16 cellular contexts compared by ENCODE assay signal in genomic region chr6:109296971-109297372, GRCh38.
DNase-seq lines count a peak whose midpoint lies in the region; ATAC-seq and TF ChIP-seq lines count a peak whose summit lies in the region.
"Had no signal": no experiment of that assay in that cellular context is flagged by ENCODE, and none has a peak within 500 bp of the region (broad histone marks: within the 10 kb centered on the region; RNA-seq: fewer than 3 reads in every experiment).

No MANE protein-coding gene starts in this region.

- WGBS in right cardiac atrium: 62% methylated on average over 7 of the region's 7 CpGs
- no CpG with 5 or more reads among the region's 7 CpGs for WGBS in mesendoderm (ENCODE audit: extremely low coverage, insufficient coverage, low lambda C conversion rate)

- TF ChIP-seq POLR2A in Peyer's patch (IDR thresholded peaks at IDR 0.05): no peak

- H3K27ac Mint-ChIP-seq in type B pancreatic cell: peak overlapping the region; percentile 40
- no peak overlapping the region for H3K27ac Mint-ChIP-seq in immature natural killer cell
- H3K27ac Mint-ChIP-seq: activated CD4-positive, alpha-beta T cell treated with anti-CD3 and anti-CD28 coated beads, Interleukin-2, amount 10 ng/mL, durations not matched to agents 7 days and 5 days; effector memory CD8-positive, alpha-beta T cell had no signal

- H3K27ac ChIP-seq in right cardiac atrium (ENCODE audit: low read length) (no peak overlapping the region), Peyer's patch (peak overlapping the region in 3 of 4 donors; percentile 48 to 86 (median 75)), mesendoderm (ENCODE audit: low read depth, low read length) (no peak overlapping the region)
- H3K27ac ChIP-seq: RWPE1, thyroid gland had no signal

- H3K4me1 Mint-ChIP-seq in type B pancreatic cell (ENCODE audit: unreplicated experiment) (peaks cover 73% of the 10 kb centered on the region), immature natural killer cell (no peaks in the 10 kb centered on the region)
- H3K4me1 Mint-ChIP-seq: activated CD4-positive, alpha-beta T cell treated with anti-CD3 and anti-CD28 coated beads, Interleukin-2, amount 10 ng/mL, durations not matched to agents 7 days and 5 days had no signal

- H3K4ac ChIP-seq in mesendoderm (ENCODE audit: low read depth, low read length): no peak overlapping the region

- H3K9me3 Mint-ChIP-seq in type B pancreatic cell: no peaks in the 10 kb centered on the region
- H3K9me3 Mint-ChIP-seq in immature natural killer cell: no peaks in the 10 kb centered on the region
- H3K9me3 Mint-ChIP-seq: activated CD4-positive, alpha-beta T cell treated with anti-CD3 and anti-CD28 coated beads, Interleukin-2, amount 10 ng/mL, durations not matched to agents 7 days and 5 days; effector memory CD8-positive, alpha-beta T cell; nephron had no signal

- H3K4me1 ChIP-seq in right cardiac atrium (ENCODE audit: control insufficient read depth, insufficient read depth, low read length) (peaks cover 3% of the 10 kb centered on the region), Peyer's patch (peaks cover 0 to 29% (median 0%) of the 10 kb centered on the region in 4 donors), mesendoderm (ENCODE audit: control insufficient read depth, low read depth, low read length) (peaks cover 8% of the 10 kb centered on the region)
- H3K4me1 ChIP-seq: thyroid gland had no signal

- H3K27me3 Mint-ChIP-seq in type B pancreatic cell (no peaks in the 10 kb centered on the region), immature natural killer cell (ENCODE audit: low read depth in 3 of 3) (peaks cover 0 to 3% (median 3%) of the 10 kb centered on the region in 3 donors)

- H3K23ac ChIP-seq in mesendoderm (ENCODE audit: low read length): no peak overlapping the region

- no peaks in the 10 kb centered on the region for H3K9me3 ChIP-seq in right cardiac atrium (ENCODE audit: control insufficient read depth, low read length)
- H3K9me3 ChIP-seq in Peyer's patch: no peaks in the 10 kb centered on the region
- H3K9me3 ChIP-seq: thyroid gland had no signal

- DNase-seq in Right ventricle myocardium inferior (ENCODE audit: missing footprints) (peak; percentile 28), right cardiac atrium (no peak), Peyer's patch (no peak), mesendoderm (peak; percentile 21), type B pancreatic cell (ENCODE audit: extremely low spot score, unreplicated experiment) (no peak), immature natural killer cell (no peak), putamen (ENCODE audit: low spot score) (no peak), NCI-H1436 (lab: John Stamatoyannopoulos, UW) (no peak)
- DNase-seq: activated CD4-positive, alpha-beta T cell treated with anti-CD3 and anti-CD28 coated beads, Interleukin-2, amount 10 ng/mL, durations not matched to agents 7 days and 5 days; activated CD8-positive, alpha-beta memory T cell treated with anti-CD3 and anti-CD28 coated beads, Interleukin-2, amount 50 U/mL, for 48 hours; activated naive CD4-positive, alpha-beta T cell; effector memory CD8-positive, alpha-beta T cell; MV-4-11; thyroid gland had no signal

- no peaks in the 10 kb centered on the region for H3K79me1 ChIP-seq in mesendoderm (ENCODE audit: low read length)

- no peak overlapping the region for H3K9ac ChIP-seq in mesendoderm (ENCODE audit: low read length)

- TF ChIP-seq CTCF in Peyer's patch (IDR thresholded peaks at IDR 0.05) (no peak), type B pancreatic cell (conservative IDR thresholded peaks at IDR 0.05) (no peak)

- H3K4me3 ChIP-seq in right cardiac atrium (ENCODE audit: low read length) (no peak overlapping the region), Peyer's patch (no peak overlapping the region), mesendoderm (ENCODE audit: low read length) (no peak overlapping the region)
- H3K4me3 ChIP-seq: thyroid gland had no signal

- H2AK5ac ChIP-seq in mesendoderm (ENCODE audit: low read length): no peak overlapping the region

- H4K8ac ChIP-seq in mesendoderm (ENCODE audit: low read depth, low read length): no peak overlapping the region

- H3K36me3 ChIP-seq in Peyer's patch (no peaks in the 10 kb centered on the region), mesendoderm (ENCODE audit: control insufficient read depth, insufficient read depth, low read length) (no peaks in the 10 kb centered on the region)
- H3K36me3 ChIP-seq: thyroid gland had no signal

- ATAC-seq in Right ventricle myocardium inferior (no peak), right cardiac atrium (no peak)
- ATAC-seq: effector memory CD8-positive, alpha-beta T cell had no signal

- H3K56ac ChIP-seq in mesendoderm (ENCODE audit: low read length): no peak overlapping the region

- intact Hi-C loops in Right ventricle myocardium inferior (cut with DNase I): loop anchor here (5.0 kb wide), 1 partner anchor 85 kb away; the partner anchor contains the start of gene CD164
- intact Hi-C loops in right cardiac atrium (cut with DNase I): no loop called here

- H2BK15ac ChIP-seq in mesendoderm (replicated peaks; ENCODE audit: low read depth): no peak overlapping the region

- H3K36me3 Mint-ChIP-seq in type B pancreatic cell (no peaks in the 10 kb centered on the region), immature natural killer cell (peaks cover 0 to 7% (median 0%) of the 10 kb centered on the region in 3 donors)

- H3K27me3 ChIP-seq in right cardiac atrium (ENCODE audit: control insufficient read depth, insufficient read depth) (no peaks in the 10 kb centered on the region), Peyer's patch (no peaks in the 10 kb centered on the region), mesendoderm (ENCODE audit: insufficient read depth, low read length, poor library complexity) (no peaks in the 10 kb centered on the region)
- H3K27me3 ChIP-seq: thyroid gland had no signal

- no peaks in the 10 kb centered on the region for H3K79me2 ChIP-seq in mesendoderm (ENCODE audit: control insufficient read depth, insufficient read depth, low read length)

- H3K4me3 Mint-ChIP-seq in type B pancreatic cell (peak overlapping the region; percentile 24), immature natural killer cell (no peak overlapping the region)
- H3K4me3 Mint-ChIP-seq: activated CD4-positive, alpha-beta T cell treated with anti-CD3 and anti-CD28 coated beads, Interleukin-2, amount 10 ng/mL, durations not matched to agents 7 days and 5 days; effector memory CD8-positive, alpha-beta T cell; nephron had no signal

- H4K5ac ChIP-seq in mesendoderm (ENCODE audit: low read length): no peak overlapping the region

- no peak overlapping the region for H2BK120ac ChIP-seq in mesendoderm (ENCODE audit: low read depth, low read length)

- H3K4me2 ChIP-seq in mesendoderm (ENCODE audit: low read length): no peak overlapping the region

- H3K18ac ChIP-seq in mesendoderm (ENCODE audit: low read length): no peak overlapping the region

- H2BK5ac ChIP-seq in mesendoderm (ENCODE audit: low read length): no peak overlapping the region

Comparison
In these comparisons a context has a peak if more than half of its experiments do, and no peak if none do; other contexts are left out.
1. DNase-seq: peak in Right ventricle myocardium inferior (single experiment) and mesendoderm (single experiment); none in right cardiac atrium (0 of 3), Peyer's patch (0 of 3), type B pancreatic cell (single experiment), immature natural killer cell (0 of 3), putamen (single experiment) and NCI-H1436 (single experiment).
2. H3K27ac ChIP-seq: peak in Peyer's patch (3 of 4); none in right cardiac atrium (single experiment) and mesendoderm (single experiment).